Comparison of ENCODE assay signal across 2 cellular contexts in the genomic region with DNA sequence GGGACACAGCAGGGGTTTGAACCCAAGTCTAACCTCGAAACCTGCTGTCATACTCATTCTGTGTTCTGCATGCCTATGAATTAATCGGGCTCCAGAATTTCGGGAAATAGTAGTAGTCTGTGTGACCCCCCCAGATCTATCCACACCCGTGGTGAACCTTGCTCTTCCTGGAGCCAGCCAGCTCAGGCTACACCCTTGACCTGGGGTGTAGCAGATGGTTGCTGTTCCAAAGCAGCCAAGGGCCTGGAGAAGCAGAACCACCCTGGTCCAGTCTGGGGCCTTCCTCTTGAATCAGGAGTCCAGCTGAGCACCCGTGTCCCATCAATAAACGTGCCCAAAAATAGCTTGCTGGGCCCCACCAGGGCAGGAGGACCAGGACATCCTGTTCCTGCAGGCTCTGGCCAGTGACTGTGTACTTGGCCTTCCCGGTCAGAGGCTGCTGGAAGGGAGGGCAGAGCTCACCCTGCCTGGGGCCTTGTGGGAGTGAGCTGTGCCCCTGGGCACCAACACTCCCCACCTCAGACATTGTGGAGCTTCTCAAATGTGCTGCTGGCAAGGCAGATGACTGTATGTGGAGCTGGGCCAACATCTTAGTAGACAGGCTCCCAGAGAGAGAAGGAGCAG.
TF ChIP-seq lines count a peak whose summit lies in the region.

No MANE protein-coding gene starts in this region.

TF ChIP-seq in liver, 16 proteins besides CTCF, POLR2A, EP300 and RAD21 (continued from another document):
- TF ChIP-seq, protein P1, sequence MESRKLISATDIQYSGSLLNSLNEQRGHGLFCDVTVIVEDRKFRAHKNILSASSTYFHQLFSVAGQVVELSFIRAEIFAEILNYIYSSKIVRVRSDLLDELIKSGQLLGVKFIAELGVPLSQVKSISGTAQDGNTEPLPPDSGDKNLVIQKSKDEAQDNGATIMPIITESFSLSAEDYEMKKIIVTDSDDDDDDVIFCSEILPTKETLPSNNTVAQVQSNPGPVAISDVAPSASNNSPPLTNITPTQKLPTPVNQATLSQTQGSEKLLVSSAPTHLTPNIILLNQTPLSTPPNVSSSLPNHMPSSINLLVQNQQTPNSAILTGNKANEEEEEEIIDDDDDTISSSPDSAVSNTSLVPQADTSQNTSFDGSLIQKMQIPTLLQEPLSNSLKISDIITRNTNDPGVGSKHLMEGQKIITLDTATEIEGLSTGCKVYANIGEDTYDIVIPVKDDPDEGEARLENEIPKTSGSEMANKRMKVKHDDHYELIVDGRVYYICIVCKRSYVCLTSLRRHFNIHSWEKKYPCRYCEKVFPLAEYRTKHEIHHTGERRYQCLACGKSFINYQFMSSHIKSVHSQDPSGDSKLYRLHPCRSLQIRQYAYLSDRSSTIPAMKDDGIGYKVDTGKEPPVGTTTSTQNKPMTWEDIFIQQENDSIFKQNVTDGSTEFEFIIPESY (IDR thresholded peaks at IDR 0.05): no peak
- TF ChIP-seq MAX (IDR thresholded peaks at IDR 0.05) (peak; percentile 68), REST (IDR thresholded peaks at IDR 0.05) (no peak), RXRA (IDR thresholded peaks at IDR 0.05) (peak in 1 of 2 donors; percentile 84), YY1 (IDR thresholded peaks at IDR 0.05) (peak; percentile 34), NR2F2 (IDR thresholded peaks at IDR 0.05) (no peak), HNF4A (conservative IDR thresholded peaks at IDR 0.05) (peak in 1 of 2 donors; percentile 89), FOXA2 (IDR thresholded peaks at IDR 0.05) (peak; percentile 29)

TF ChIP-seq in HepG2, 621 proteins besides CTCF, POLR2A, EP300 and RAD21 (continued from another document):
- no peak for TF ChIP-seq ATF7 (IDR thresholded peaks at IDR 0.05)
- TF ChIP-seq ATF7 (CRISPR knock-in tag; IDR thresholded peaks at IDR 0.05): no peak
- no peak for TF ChIP-seq NR2F1 (CRISPR knock-in tag; IDR thresholded peaks at IDR 0.05)
- TF ChIP-seq ZKSCAN8 (CRISPR knock-in tag; IDR thresholded peaks at IDR 0.05; ENCODE audit: borderline replicate concordance): no peak
